22 cellular contexts compared by ENCODE assay signal in genomic region chr1:46343351-46343695, GRCh38. TPM values are rescaled to one million over a fixed set of nuclear protein-coding genes. Genes with fewer than 3 reads are reported as not detected.
A peak's percentile ranks its signal among the peaks of the same experiment; 100 is the strongest.
DNase-seq lines count a peak whose midpoint lies in the region; ATAC-seq and TF ChIP-seq lines count a peak whose summit lies in the region.
"Had no signal": no experiment of that assay in that cellular context is flagged by ENCODE, and none has a peak within 500 bp of the region (broad histone marks: within the 10 kb centered on the region; RNA-seq: fewer than 3 reads in every experiment).

No MANE protein-coding gene starts in this region.

- H3F3A ChIP-seq in Loucy (ENCODE audit: low read depth) = no peaks in the 10 kb centered on the region

- DNase-seq in cardiac muscle cell (ENCODE audit: low read depth in 1 of 2, low spot score in 1 of 2) (no peak), right atrium auricular region (ENCODE audit: low spot score) (no peak), immature natural killer cell (no peak), NCI-H1694 (lab: John Stamatoyannopoulos, UW) (no peak), NOMO-1 treated with DMSO at 0.1 percent for 48 hours (lab: John Stamatoyannopoulos, UW; ENCODE audit: unreplicated experiment) (no peak)
- DNase-seq in stimulated activated effector memory CD8-positive, alpha-beta T cell treated with anti-CD3 and anti-CD28 coated beads, Interleukin-12 subunit alpha, Interleukin-12 subunit beta, amount 100 ng/mL, for 72 hours (ENCODE audit: low spot score in 2 of 2) = no peak
- no peak for DNase-seq in stimulated activated CD4-positive, alpha-beta T cell treated with anti-CD3 and anti-CD28 coated beads, Interleukin-12 subunit alpha, Interleukin-12 subunit beta, amount 100 ng/mL, for 4 hours
- DNase-seq: activated CD8-positive, alpha-beta memory T cell treated with anti-CD3 and anti-CD28 coated beads for 24 hours; activated effector memory CD4-positive, alpha-beta T cell treated with Interleukin-2 at 50 U/mL for 16 hours; erythroblast; NCI-H1930; NCI-H446; small intestine; stimulated activated CD4-positive, alpha-beta T cell treated with anti-CD3 and anti-CD28 coated beads, Interleukin-4, amount 100 ng/mL, for 24 hours; SW 1271; WERI-Rb-1 had no signal

- peaks cover 38 to 41% of the 10 kb centered on the region in 2 donors for H3K4me1 Mint-ChIP-seq in immature natural killer cell
- peaks cover 68% of the 10 kb centered on the region for H3K4me1 Mint-ChIP-seq in stimulated activated effector memory CD8-positive, alpha-beta T cell treated with anti-CD3 and anti-CD28 coated beads, Interleukin-12 subunit alpha, Interleukin-12 subunit beta, amount 100 ng/mL, for 72 hours

- no peak for TF ChIP-seq CTCF in cardiac muscle cell (IDR thresholded peaks at IDR 0.05; ENCODE audit: low read depth, low read length)
- no peak for TF ChIP-seq CTCF in right atrium auricular region (IDR thresholded peaks at IDR 0.05)
- no peak for TF ChIP-seq CTCF in Loucy (conservative IDR thresholded peaks at IDR 0.05; ENCODE audit: low read length)

- H3K9me3 Mint-ChIP-seq in immature natural killer cell = no peaks in the 10 kb centered on the region
- H3K9me3 Mint-ChIP-seq in stimulated activated effector memory CD8-positive, alpha-beta T cell treated with anti-CD3 and anti-CD28 coated beads, Interleukin-12 subunit alpha, Interleukin-12 subunit beta, amount 100 ng/mL, for 72 hours = no peaks in the 10 kb centered on the region

- no peak for ATAC-seq in stimulated activated effector memory CD8-positive, alpha-beta T cell treated with anti-CD3 and anti-CD28 coated beads, Interleukin-12 subunit alpha, Interleukin-12 subunit beta, amount 100 ng/mL, for 72 hours
- ATAC-seq: gastroesophageal sphincter, HepG2, left lobe of liver had no signal

- H4K20me1 ChIP-seq in Loucy (ENCODE audit: insufficient read depth, low read length, poor library complexity, severe bottlenecking) = peaks cover 22% of the 10 kb centered on the region

- H3K9me2 ChIP-seq in Loucy (replicated peaks; ENCODE audit: low read depth, low read length) = no peaks in the 10 kb centered on the region

- H3K4me2 ChIP-seq in Loucy (ENCODE audit: low read depth, low read length, poor library complexity, severe bottlenecking) = peak overlapping the region; percentile 100

- H3K27ac ChIP-seq in cardiac muscle cell (peak overlapping the region; percentile 21), right atrium auricular region (peak overlapping the region in 1 of 2 donors; percentile 99)
- H3K27ac ChIP-seq: coronary artery, WERI-Rb-1 had no signal

- peaks cover 5% of the 10 kb centered on the region for H3K4me1 ChIP-seq in cardiac muscle cell (ENCODE audit: low read depth)
- peaks cover 0 to 24% of the 10 kb centered on the region in 2 donors for H3K4me1 ChIP-seq in right atrium auricular region
- peaks cover 44% of the 10 kb centered on the region for H3K4me1 ChIP-seq in Loucy (ENCODE audit: insufficient read depth, low read length, poor library complexity, severe bottlenecking)

- H3K36me3 Mint-ChIP-seq in immature natural killer cell = peaks cover 3 to 12% (median 4%) of the 10 kb centered on the region in 3 donors
- H3K36me3 Mint-ChIP-seq in stimulated activated effector memory CD8-positive, alpha-beta T cell treated with anti-CD3 and anti-CD28 coated beads, Interleukin-12 subunit alpha, Interleukin-12 subunit beta, amount 100 ng/mL, for 72 hours = peaks cover 73% of the 10 kb centered on the region

- H3K27me3 Mint-ChIP-seq in immature natural killer cell (ENCODE audit: low read depth in 3 of 3) = peaks cover 5 to 19% (median 11%) of the 10 kb centered on the region in 3 donors

- H3K27ac Mint-ChIP-seq in immature natural killer cell = peak overlapping the region in 5 of 6 donors; percentile 97 to 99 (median 98)
- peak overlapping the region; percentile 97 for H3K27ac Mint-ChIP-seq in stimulated activated effector memory CD8-positive, alpha-beta T cell treated with anti-CD3 and anti-CD28 coated beads, Interleukin-12 subunit alpha, Interleukin-12 subunit beta, amount 100 ng/mL, for 72 hours

- H3K9me3 ChIP-seq in cardiac muscle cell (ENCODE audit: low read depth) (no peaks in the 10 kb centered on the region), right atrium auricular region (no peaks in the 10 kb centered on the region), Loucy (ENCODE audit: insufficient read depth, low read depth, low read length) (no peaks in the 10 kb centered on the region)
- H3K9me3 ChIP-seq: gastroesophageal sphincter had no signal

- H2AFZ ChIP-seq in Loucy (ENCODE audit: low read length) = no peak overlapping the region

- H3K9ac ChIP-seq in Loucy (ENCODE audit: low read depth, low read length, poor library complexity, severe bottlenecking) = peak overlapping the region; percentile 4

- H3K79me2 ChIP-seq in Loucy (ENCODE audit: insufficient read depth, low read length) = peaks cover 51% of the 10 kb centered on the region

- no peaks in the 10 kb centered on the region for H3K27me3 ChIP-seq in cardiac muscle cell
- H3K27me3 ChIP-seq in right atrium auricular region = no peaks in the 10 kb centered on the region
- no peaks in the 10 kb centered on the region for H3K27me3 ChIP-seq in Loucy (ENCODE audit: insufficient read depth, low read length, poor library complexity, severe bottlenecking)
- H3K27me3 ChIP-seq: gastroesophageal sphincter had no signal

- no peak overlapping the region for H3K4me3 Mint-ChIP-seq in immature natural killer cell
- no peak overlapping the region for H3K4me3 Mint-ChIP-seq in stimulated activated effector memory CD8-positive, alpha-beta T cell treated with anti-CD3 and anti-CD28 coated beads, Interleukin-12 subunit alpha, Interleukin-12 subunit beta, amount 100 ng/mL, for 72 hours

- H3K4me3 ChIP-seq in cardiac muscle cell (no peak overlapping the region), right atrium auricular region (no peak overlapping the region), Loucy (ENCODE audit: low read length, poor library complexity, severe bottlenecking) (peak overlapping the region; percentile 20)
- H3K4me3 ChIP-seq: coronary artery, gastroesophageal sphincter had no signal

- H3K36me3 ChIP-seq in cardiac muscle cell (peaks cover 13% of the 10 kb centered on the region), right atrium auricular region (peaks cover 38% of the 10 kb centered on the region), Loucy (ENCODE audit: insufficient read depth, low read length) (peaks cover 7% of the 10 kb centered on the region; the same call in 1 of the 2 replicates)

RNA-seq across cellular contexts. Expression of gene NSUN4, which starts 2.7 kb away (rescaled TPM):
- total RNA-seq in cardiac muscle cell (9.5 and 10.8 TPM in 2 replicates), right atrium auricular region (10 to 100 TPM in 1 of 2 donors, 1 to 10 TPM in 1; 9.1 to 13.9 TPM)
- polyA plus RNA-seq in cardiac muscle cell (15.1 and 16.1 TPM in 2 replicates), immature natural killer cell (10 to 100 TPM in 1 of 3 donors, 1 to 10 TPM in 2; 3.4 to 16.3 (median 7.4) TPM)

RNA-seq across cellular contexts. Expression of gene UQCRH, which starts 39.8 kb away (rescaled TPM):
- total RNA-seq in cardiac muscle cell (597 and 948 TPM in 2 replicates), right atrium auricular region (1,000 to 10,000 TPM in 1 of 2 donors, 100 to 1,000 TPM in 1; 929 to 1,323 TPM)
- polyA plus RNA-seq in cardiac muscle cell (517 and 698 TPM in 2 replicates), immature natural killer cell (100 to 1,000 TPM; 222 to 278 (median 252) TPM)

RNA-seq across cellular contexts. Expression of gene LRRC41, which starts 39.9 kb away (rescaled TPM):
- total RNA-seq in cardiac muscle cell = 118 and 151 TPM in 2 replicates
- polyA plus RNA-seq in cardiac muscle cell = 130 and 169 TPM in 2 replicates
- 10 to 100 TPM; 48.3 to 57.8 TPM for total RNA-seq in right atrium auricular region
- 10 to 100 TPM; 44.2 to 71.6 (median 65.4) TPM for polyA plus RNA-seq in immature natural killer cell

RNA-seq across cellular contexts. Expression of gene FAAH, which starts 50.8 kb away (rescaled TPM):
- total RNA-seq in cardiac muscle cell = 12.4 and 21.0 TPM in 2 replicates
- 18.7 and 20.2 TPM in 2 replicates for polyA plus RNA-seq in cardiac muscle cell
- 10 to 100 TPM in 1 of 2 donors, 1 to 10 TPM in 1; 6.3 to 10.5 TPM for total RNA-seq in right atrium auricular region
- 1 to 10 TPM; 1.8 to 2.8 (median 2.1) TPM for polyA plus RNA-seq in immature natural killer cell
- total RNA-seq: G401 had no signal
